19 cellular contexts compared by ENCODE assay signal in genomic region chr5:9241459-9241858, GRCh38.
"Had no signal": no experiment of that assay in that cellular context is flagged by ENCODE, and none has a peak within 500 bp of the region (broad histone marks: within the 10 kb centered on the region; RNA-seq: fewer than 3 reads in every experiment).

No MANE protein-coding gene starts in this region.

- ATAC-seq: gastrocnemius medialis; heart left ventricle; left lung; naive thymus-derived CD8-positive, alpha-beta T cell; psoas muscle; right cardiac atrium; stimulated activated memory B cell treated with anti-CD40 and anti-IgM and Interleukin-4, amounts not matched to agents 10 μg/mL and 1 μg/mL and 100 μg/mL, for 72 hours; stimulated activated naive CD8-positive, alpha-beta T cell treated with anti-CD3 and anti-CD28 coated beads, Interleukin-15, Interleukin-2, amounts not matched to agents 100 U/mL and 50 U/mL, for 24 hours; upper lobe of right lung had no signal

- DNase-seq: cortex of kidney; dorsolateral prefrontal cortex; effector CD4-positive, alpha-beta T cell; gastrocnemius medialis; heart left ventricle; kidney; left lung; mesendoderm; naive thymus-derived CD8-positive, alpha-beta T cell; nephron progenitor cell; psoas muscle; right cardiac atrium; sigmoid colon; stimulated activated CD4-positive, alpha-beta T cell treated with anti-CD3 and anti-CD28 coated beads, Interleukin-2, amount 100 ng/mL, for 24 hours; stimulated activated CD4-positive, alpha-beta T cell treated with anti-CD3 and anti-CD28 coated beads, Interleukin-4, amount 100 ng/mL, for 24 hours; stimulated activated naive CD8-positive, alpha-beta T cell treated with anti-CD3 and anti-CD28 coated beads, Interleukin-15, Interleukin-2, amounts not matched to agents 100 U/mL and 50 U/mL, for 24 hours; upper lobe of right lung; uterus had no signal

- H3K4me3 Mint-ChIP-seq: naive thymus-derived CD8-positive, alpha-beta T cell; nephron progenitor cell; stimulated activated memory B cell treated with anti-CD40 and anti-IgM and Interleukin-4, amounts not matched to agents 10 μg/mL and 1 μg/mL and 100 μg/mL, for 72 hours had no signal

- H3K27ac Mint-ChIP-seq: naive thymus-derived CD8-positive, alpha-beta T cell; nephron progenitor cell; stimulated activated memory B cell treated with anti-CD40 and anti-IgM and Interleukin-4, amounts not matched to agents 10 μg/mL and 1 μg/mL and 100 μg/mL, for 72 hours had no signal

- H3K9me3 Mint-ChIP-seq: nephron progenitor cell; stimulated activated memory B cell treated with anti-CD40 and anti-IgM and Interleukin-4, amounts not matched to agents 10 μg/mL and 1 μg/mL and 100 μg/mL, for 72 hours had no signal

- H3K27me3 Mint-ChIP-seq: stimulated activated memory B cell treated with anti-CD40 and anti-IgM and Interleukin-4, amounts not matched to agents 10 μg/mL and 1 μg/mL and 100 μg/mL, for 72 hours had no signal

- H3K4me1 Mint-ChIP-seq: naive thymus-derived CD8-positive, alpha-beta T cell; nephron progenitor cell; stimulated activated memory B cell treated with anti-CD40 and anti-IgM and Interleukin-4, amounts not matched to agents 10 μg/mL and 1 μg/mL and 100 μg/mL, for 72 hours had no signal

- H3K36me3 Mint-ChIP-seq: naive thymus-derived CD8-positive, alpha-beta T cell; stimulated activated memory B cell treated with anti-CD40 and anti-IgM and Interleukin-4, amounts not matched to agents 10 μg/mL and 1 μg/mL and 100 μg/mL, for 72 hours had no signal
